In genomic region chr12:46435625-46436024, GRCh38 we compare ENCODE assay signal across 16 cellular contexts.
A peak's percentile ranks its signal among the peaks of the same experiment; 100 is the strongest.
DNase-seq lines count a peak whose midpoint lies in the region; TF ChIP-seq lines count a peak whose summit lies in the region.
"Had no signal": no experiment of that assay in that cellular context is flagged by ENCODE, and none has a peak within 500 bp of the region (broad histone marks: within the 10 kb centered on the region; RNA-seq: fewer than 3 reads in every experiment).

No MANE protein-coding gene starts in this region.

- H3K27me3 Mint-ChIP-seq in nephron (ENCODE audit: low read depth), result no peaks in the 10 kb centered on the region
- no peaks in the 10 kb centered on the region for H3K27me3 Mint-ChIP-seq in activated naive CD4-positive, alpha-beta T cell treated with anti-CD3 and anti-CD28 coated beads, Interleukin-2, amount 10 ng/mL, durations not matched to agents 7 days and 5 days
- H3K27me3 Mint-ChIP-seq: IgD-negative memory B cell had no signal

- H3K4me3 Mint-ChIP-seq in nephron, result no peak overlapping the region
- no peak overlapping the region for H3K4me3 Mint-ChIP-seq in activated naive CD4-positive, alpha-beta T cell treated with anti-CD3 and anti-CD28 coated beads, Interleukin-2, amount 10 ng/mL, durations not matched to agents 7 days and 5 days
- H3K4me3 Mint-ChIP-seq: CD14-positive monocyte; CD8-positive, alpha-beta T cell; IgD-negative memory B cell had no signal

- H3K27ac ChIP-seq in suprapubic skin, result no peak overlapping the region

- peak overlapping the region in 2 of 3 experiments; percentile 14 to 20 for H3K27ac Mint-ChIP-seq in nephron
- no peak overlapping the region for H3K27ac Mint-ChIP-seq in activated naive CD4-positive, alpha-beta T cell treated with anti-CD3 and anti-CD28 coated beads, Interleukin-2, amount 10 ng/mL, durations not matched to agents 7 days and 5 days
- H3K27ac Mint-ChIP-seq: CD14-positive monocyte; CD8-positive, alpha-beta T cell; IgD-negative memory B cell had no signal

- no peak for TF ChIP-seq CTCF in nephron (IDR thresholded peaks at IDR 0.05; ENCODE audit: unreplicated experiment in 3 of 3)
- no peak for TF ChIP-seq CTCF in suprapubic skin (IDR thresholded peaks at IDR 0.05)

- H3K4me1 ChIP-seq in suprapubic skin, result peaks cover 11% of the 10 kb centered on the region
- H3K4me1 ChIP-seq: HAP-1 had no signal

- CTCF ChIA-PET in HEK293T (lab: Yijun Ruan, JAX), result no interaction called here
- CTCF ChIA-PET in activated naive CD4-positive, alpha-beta T cell treated with anti-CD3 and anti-CD28 coated beads, Interleukin-2, amount 10 ng/mL, durations not matched to agents 7 days and 5 days (lab: Charles Lee), result no interaction called here

- H3K4me1 Mint-ChIP-seq in nephron, result peaks cover 24% of the 10 kb centered on the region
- H3K4me1 Mint-ChIP-seq in activated naive CD4-positive, alpha-beta T cell treated with anti-CD3 and anti-CD28 coated beads, Interleukin-2, amount 10 ng/mL, durations not matched to agents 7 days and 5 days, result peaks cover 8% of the 10 kb centered on the region

- no peaks in the 10 kb centered on the region for H3K36me3 ChIP-seq in suprapubic skin
- H3K36me3 ChIP-seq: HAP-1 had no signal

- TF ChIP-seq EP300 in suprapubic skin (IDR thresholded peaks at IDR 0.05), result no peak

- no peak overlapping the region for H3K4me3 ChIP-seq in suprapubic skin
- H3K4me3 ChIP-seq: A549, HAP-1 had no signal

- no peaks in the 10 kb centered on the region for H3K27me3 ChIP-seq in suprapubic skin

- in situ Hi-C loops in SK-MEL-5 (cut with HindIII; ENCODE audit: low pct_unique_long_range_greater_than_20kb, low sequenced_read_pairs), result no loop called here

- H3K36me3 Mint-ChIP-seq in nephron (ENCODE audit: low read depth), result no peaks in the 10 kb centered on the region
- H3K36me3 Mint-ChIP-seq in activated naive CD4-positive, alpha-beta T cell treated with anti-CD3 and anti-CD28 coated beads, Interleukin-2, amount 10 ng/mL, durations not matched to agents 7 days and 5 days, result peaks cover 4% of the 10 kb centered on the region
- H3K36me3 Mint-ChIP-seq: CD14-positive monocyte; CD8-positive, alpha-beta T cell; IgD-negative memory B cell had no signal

- DNase-seq in HEK293T (ENCODE audit: extremely low spot score), result no peak
- DNase-seq in NAMALWA (ENCODE audit: low spot score), result peak; percentile 9
- peak; percentile 27 for DNase-seq in SK-MEL-5 (ENCODE audit: low read depth, low spot score)
- DNase-seq in suprapubic skin (ENCODE audit: low spot score in 2 of 2), result no peak
- DNase-seq in foreskin melanocyte, result no peak
- DNase-seq in activated naive CD4-positive, alpha-beta T cell treated with anti-CD3 and anti-CD28 coated beads, Interleukin-2, amount 10 ng/mL, durations not matched to agents 7 days and 5 days, result no peak
- DNase-seq: CD8-positive, alpha-beta T cell; COR-L47; DMS153; DMS79 treated with DMSO at 0.1 percent for 48 hours; EL had no signal

- no peaks in the 10 kb centered on the region for H3K9me3 ChIP-seq in suprapubic skin
- H3K9me3 ChIP-seq: A549, HAP-1 had no signal

- TF ChIP-seq POLR2A in suprapubic skin (IDR thresholded peaks at IDR 0.05), result no peak

- POLR2A ChIA-PET in HEK293T (lab: Yijun Ruan, JAX), result no interaction called here

- H3K9me3 Mint-ChIP-seq in nephron, result no peaks in the 10 kb centered on the region
- H3K9me3 Mint-ChIP-seq in activated naive CD4-positive, alpha-beta T cell treated with anti-CD3 and anti-CD28 coated beads, Interleukin-2, amount 10 ng/mL, durations not matched to agents 7 days and 5 days, result no peaks in the 10 kb centered on the region
- H3K9me3 Mint-ChIP-seq: CD14-positive monocyte; CD8-positive, alpha-beta T cell; IgD-negative memory B cell had no signal

TF ChIP-seq in HEK293T, 16 proteins besides CTCF, POLR2A, EP300 and RAD21:
- TF ChIP-seq ELF4 (IDR thresholded peaks at IDR 0.05) (no peak), PKNOX1 (IDR thresholded peaks at IDR 0.05) (0 out of 2 replicates have a peak, but pooled peaks have one; percentile 15)
TF ChIP-seq in HEK293T: peak in this region for 1.

Comparison
In these comparisons a context has a peak if more than half of its experiments do, and no peak if none do; other contexts are left out.
1. DNase-seq: peak in NAMALWA (single experiment) and SK-MEL-5 (single experiment); none in HEK293T (single experiment), suprapubic skin (0 of 2), foreskin melanocyte (single experiment) and activated naive CD4-positive, alpha-beta T cell treated with anti-CD3 and anti-CD28 coated beads, Interleukin-2, amount 10 ng/mL, durations not matched to agents 7 days and 5 days (single experiment).